Comparison of ENCODE assay signal across 10 cellular contexts in genomic region chr1:89127166-89127565, GRCh38. TPM values are rescaled to one million over a fixed set of nuclear protein-coding genes. Genes with fewer than 3 reads are reported as not detected.
DNase-seq lines count a peak whose midpoint lies in the region; ATAC-seq and TF ChIP-seq lines count a peak whose summit lies in the region.
"Not testable (repeated sequence)": the region's sequence is repeated elsewhere in the genome, so short reads cannot be mapped to it uniquely, and the experiment has no call there.
"Had no signal": no experiment of that assay in that cellular context is flagged by ENCODE, and none has a peak within 500 bp of the region (broad histone marks: within the 10 kb centered on the region; RNA-seq: fewer than 3 reads in every experiment).

No MANE protein-coding gene starts in this region.

- H3K9me3 Mint-ChIP-seq in CD4-positive, alpha-beta T cell; activated CD8-positive, alpha-beta memory T cell treated with anti-CD3 and anti-CD28 coated beads, Interleukin-2, amount 10 ng/mL, durations not matched to agents 7 days and 5 days (ENCODE audit: low read depth); activated naive CD4-positive, alpha-beta T cell treated with anti-CD3 and anti-CD28 coated beads, Interleukin-2, amount 50 U/mL, for 72 hours; naive thymus-derived CD8-positive, alpha-beta T cell: not testable (repeated sequence)

- H3K9me3 ChIP-seq in CD4-positive, alpha-beta T cell (ENCODE audit: control insufficient read depth, low read length) = not testable (repeated sequence)

- peaks cover 46% of the 10 kb centered on the region for H3K36me3 Mint-ChIP-seq in CD4-positive, alpha-beta T cell (ENCODE audit: low read depth)
- H3K36me3 Mint-ChIP-seq in activated CD8-positive, alpha-beta memory T cell treated with anti-CD3 and anti-CD28 coated beads, Interleukin-2, amount 10 ng/mL, durations not matched to agents 7 days and 5 days = peaks cover 41% of the 10 kb centered on the region
- peaks cover 46 to 51% of the 10 kb centered on the region in 2 donors for H3K36me3 Mint-ChIP-seq in activated naive CD4-positive, alpha-beta T cell treated with anti-CD3 and anti-CD28 coated beads, Interleukin-2, amount 50 U/mL, for 72 hours
- peaks cover 0 to 10% (median 6%) of the 10 kb centered on the region in 3 donors for H3K36me3 Mint-ChIP-seq in naive thymus-derived CD8-positive, alpha-beta T cell

- not testable (repeated sequence) for TF ChIP-seq CTCF in CD4-positive, alpha-beta T cell (IDR thresholded peaks at IDR 0.05); fibroblast of villous mesenchyme (IDR thresholded peaks at IDR 0.05; ENCODE audit: insufficient read depth, low read depth, low read length)

- CTCF ChIA-PET in CD4-positive, alpha-beta T cell (lab: Charles Lee) = interaction anchor here (0.7 to 3.3 kb wide), 5 partner anchors 10 to 143 kb away, joined by 3 to 10 read pairs (median 3); partner anchors contain the start of gene GBP4
- CTCF ChIA-PET in activated CD8-positive, alpha-beta memory T cell treated with anti-CD3 and anti-CD28 coated beads, Interleukin-2, amount 10 ng/mL, durations not matched to agents 7 days and 5 days (lab: Charles Lee) = interaction anchor here (0.8 to 1.9 kb wide), 13 partner anchors 10 to 231 kb away, joined by 3 to 7 read pairs (median 3); partner anchors contain the start of gene GBP4

- H3K4me1 Mint-ChIP-seq in CD4-positive, alpha-beta T cell (ENCODE audit: low read depth) = peaks cover 69% of the 10 kb centered on the region
- H3K4me1 Mint-ChIP-seq in activated CD8-positive, alpha-beta memory T cell treated with anti-CD3 and anti-CD28 coated beads, Interleukin-2, amount 10 ng/mL, durations not matched to agents 7 days and 5 days = peaks cover 55% of the 10 kb centered on the region
- peaks cover 28 to 72% (median 54%) of the 10 kb centered on the region in 4 donors for H3K4me1 Mint-ChIP-seq in naive thymus-derived CD8-positive, alpha-beta T cell

- peak overlapping the region; percentile 100 for H3K4me3 Mint-ChIP-seq in CD4-positive, alpha-beta T cell
- peak overlapping the region; percentile 94 for H3K4me3 Mint-ChIP-seq in activated CD8-positive, alpha-beta memory T cell treated with anti-CD3 and anti-CD28 coated beads, Interleukin-2, amount 10 ng/mL, durations not matched to agents 7 days and 5 days
- peak overlapping the region; percentile 87 to 100 (median 100) for H3K4me3 Mint-ChIP-seq in naive thymus-derived CD8-positive, alpha-beta T cell

- POLR2A ChIA-PET in CD4-positive, alpha-beta T cell (lab: Charles Lee) = interaction anchor here (0.7 to 5.9 kb wide), 30 partner anchors 10 to 505 kb away, joined by 3 to 79 read pairs (median 6); partner anchors contain the start of genes GBP1, GBP4, GBP5 and GBP7
- POLR2A ChIA-PET in naive thymus-derived CD8-positive, alpha-beta T cell (lab: Charles Lee) = interaction anchor here (0.6 to 1.9 kb wide), 13 partner anchors 10 to 868 kb away, joined by 3 to 20 read pairs (median 4); partner anchors contain the start of genes GBP1, GBP3, GBP4 and GBP5

- intact Hi-C loops in CD4-positive, alpha-beta T cell (cut with DNase I, micrococcal nuclease) = loop anchor here in 1 of 2 experiments (2.0 kb wide), 1 partner anchor 74 kb away; no protein-coding TSS in a partner anchor

- not testable (repeated sequence) for H3K4me3 ChIP-seq in fibroblast of villous mesenchyme (ENCODE audit: low read depth, low read length)

- DNase-seq in CD4-positive, alpha-beta T cell = peak; percentile 63 to 93 (median 71)
- DNase-seq in T-helper 2 cell (peak in 4 of 5 experiments; percentile 49 to 85 (median 60)), fibroblast of villous mesenchyme (ENCODE audit: low read depth) (peak; percentile 17)
- peak; percentile 90 for DNase-seq in activated CD8-positive, alpha-beta memory T cell treated with anti-CD3 and anti-CD28 coated beads, Interleukin-2, amount 10 ng/mL, durations not matched to agents 7 days and 5 days
- DNase-seq in activated naive CD4-positive, alpha-beta T cell treated with anti-CD3 and anti-CD28 coated beads, Interleukin-2, amount 50 U/mL, for 72 hours (ENCODE audit: low spot score in 2 of 2) = peak; percentile 84 to 87
- peak; percentile 42 to 89 (median 72) for DNase-seq in naive thymus-derived CD8-positive, alpha-beta T cell
- peak; percentile 84 for DNase-seq in stimulated activated CD4-positive, alpha-beta T cell treated with anti-CD3 and anti-CD28 coated beads, Interleukin-2, amount 100 ng/mL, for 4 hours (ENCODE audit: low read depth)
- peak; percentile 58 to 84 (median 71) for DNase-seq in stimulated activated naive CD4-positive, alpha-beta T cell (lab: John Stamatoyannopoulos, UW)

- H3K27ac Mint-ChIP-seq in CD4-positive, alpha-beta T cell = peak overlapping the region; percentile 96
- peak overlapping the region; percentile 99 for H3K27ac Mint-ChIP-seq in activated CD8-positive, alpha-beta memory T cell treated with anti-CD3 and anti-CD28 coated beads, Interleukin-2, amount 10 ng/mL, durations not matched to agents 7 days and 5 days
- H3K27ac Mint-ChIP-seq in activated naive CD4-positive, alpha-beta T cell treated with anti-CD3 and anti-CD28 coated beads, Interleukin-2, amount 50 U/mL, for 72 hours = peak overlapping the region; percentile 98 to 100
- H3K27ac Mint-ChIP-seq in naive thymus-derived CD8-positive, alpha-beta T cell = peak overlapping the region; percentile 93 to 100 (median 98)

- ATAC-seq in CD4-positive, alpha-beta T cell (ENCODE audit: poor library complexity); activated CD8-positive, alpha-beta memory T cell treated with anti-CD3 and anti-CD28 coated beads, Interleukin-2, amount 10 ng/mL, durations not matched to agents 7 days and 5 days; activated naive CD4-positive, alpha-beta T cell treated with anti-CD3 and anti-CD28 coated beads, Interleukin-2, amount 50 U/mL, for 72 hours; naive thymus-derived CD8-positive, alpha-beta T cell: not testable (repeated sequence)

- H3K27me3 ChIP-seq in CD4-positive, alpha-beta T cell (ENCODE audit: control insufficient read depth, insufficient read depth, low read length) = not testable (repeated sequence)

- H3K27me3 Mint-ChIP-seq in CD4-positive, alpha-beta T cell; activated CD8-positive, alpha-beta memory T cell treated with anti-CD3 and anti-CD28 coated beads, Interleukin-2, amount 10 ng/mL, durations not matched to agents 7 days and 5 days; naive thymus-derived CD8-positive, alpha-beta T cell: not testable (repeated sequence)

- H3K27ac ChIP-seq in CD4-positive, alpha-beta T cell (ENCODE audit: low read depth, low read length) = peak overlapping the region; percentile 86

RNA-seq across cellular contexts. Expression of gene GBP2, which starts 1.3 kb away (rescaled TPM):
- 10 to 100 TPM; 87.6 to 91.8 TPM for total RNA-seq in CD4-positive, alpha-beta T cell
- 100 to 1,000 TPM; 150 to 194 TPM for total RNA-seq in activated CD8-positive, alpha-beta memory T cell treated with anti-CD3 and anti-CD28 coated beads, Interleukin-2, amount 10 ng/mL, durations not matched to agents 7 days and 5 days
- 100 to 1,000 TPM; 279 to 294 TPM for total RNA-seq in activated naive CD4-positive, alpha-beta T cell treated with anti-CD3 and anti-CD28 coated beads, Interleukin-2, amount 50 U/mL, for 72 hours
- total RNA-seq in fibroblast of villous mesenchyme = 59.9 and 96.3 TPM in 2 replicates
- 100 to 1,000 TPM; 151 to 164 TPM for total RNA-seq in naive thymus-derived CD8-positive, alpha-beta T cell
- 10 to 100 TPM; 86.0 to 98.3 (median 90.2) TPM for polyA plus RNA-seq in naive thymus-derived CD8-positive, alpha-beta T cell

RNA-seq across cellular contexts. Expression of gene GBP7, which starts 48.6 kb away (rescaled TPM):
- not detected for total RNA-seq in CD4-positive, alpha-beta T cell
- under 1 TPM; 0.18 to 0.28 TPM for total RNA-seq in activated CD8-positive, alpha-beta memory T cell treated with anti-CD3 and anti-CD28 coated beads, Interleukin-2, amount 10 ng/mL, durations not matched to agents 7 days and 5 days
- total RNA-seq in activated naive CD4-positive, alpha-beta T cell treated with anti-CD3 and anti-CD28 coated beads, Interleukin-2, amount 50 U/mL, for 72 hours = not detected
- total RNA-seq in fibroblast of villous mesenchyme = not detected in 2 replicates
- under 1 TPM in 1 of 2 experiments, not detected in 1; 0.14 TPM for total RNA-seq in naive thymus-derived CD8-positive, alpha-beta T cell
- not detected for polyA plus RNA-seq in naive thymus-derived CD8-positive, alpha-beta T cell
- total RNA-seq: A673 had no signal
- polyA plus RNA-seq: adipose tissue had no signal

Comparison
In these comparisons a context has a peak if more than half of its experiments do, and no peak if none do; other contexts are left out.
1. DNase-seq: peak in every context shown above with its lines; median percentile 90 in activated CD8-positive, alpha-beta memory T cell treated with anti-CD3 and anti-CD28 coated beads, Interleukin-2, amount 10 ng/mL, durations not matched to agents 7 days and 5 days; 86 in activated naive CD4-positive, alpha-beta T cell treated with anti-CD3 and anti-CD28 coated beads, Interleukin-2, amount 50 U/mL, for 72 hours; 84 in stimulated activated CD4-positive, alpha-beta T cell treated with anti-CD3 and anti-CD28 coated beads, Interleukin-2, amount 100 ng/mL, for 4 hours; 72 in naive thymus-derived CD8-positive, alpha-beta T cell; 71 in CD4-positive, alpha-beta T cell; 71 in stimulated activated naive CD4-positive, alpha-beta T cell; 60 in T-helper 2 cell; 17 in fibroblast of villous mesenchyme.